Comparison of ENCODE assay signal across 29 cellular contexts in genomic region chr1:171500803-171501202, GRCh38. TPM values are rescaled to one million over a fixed set of nuclear protein-coding genes. Genes with fewer than 3 reads are reported as not detected.
DNase-seq lines count a peak whose midpoint lies in the region; ATAC-seq and TF ChIP-seq lines count a peak whose summit lies in the region.
"Had no signal": no experiment of that assay in that cellular context is flagged by ENCODE, and none has a peak within 500 bp of the region (broad histone marks: within the 10 kb centered on the region; RNA-seq: fewer than 3 reads in every experiment).

No MANE protein-coding gene starts in this region.

- CTCF ChIA-PET in CD8-positive, alpha-beta memory T cell (lab: Charles Lee), result interaction anchor here (1.3 kb wide), 1 partner anchor 57 kb away, joined by 4 read pairs; no protein-coding TSS in a partner anchor

- peak in 1 of 2 donors; percentile 4 for ATAC-seq in activated T-cell treated with anti-CD3 and anti-CD28 coated beads, Interleukin-2, amount 50 U/mL, for 72 hours (replicated peaks in 1 of 2)
- ATAC-seq in activated T-cell treated with anti-CD3 and anti-CD28 coated beads, Interleukin-2, amount 50 U/mL, for 4 hours, result no peak
- ATAC-seq in T-helper 17 cell (no peak), GM19395 (IDR thresholded peaks at IDR 0.05; ENCODE audit: unreplicated experiment) (no peak)
- ATAC-seq: GM23338, lower lobe of right lung had no signal

- no peak for TF ChIP-seq CTCF in nephron progenitor cell (IDR thresholded peaks at IDR 0.05)

- H3K27ac Mint-ChIP-seq in activated T-cell treated with anti-CD3 and anti-CD28 coated beads, Interleukin-2, amount 50 U/mL, for 72 hours, result peak overlapping the region; percentile 30
- H3K27ac Mint-ChIP-seq in CD8-positive, alpha-beta memory T cell, result peak overlapping the region in 5 of 8 donors; percentile 22 to 64 (median 46)
- peak overlapping the region; percentile 82 for H3K27ac Mint-ChIP-seq in T-helper 17 cell
- peak overlapping the region; percentile 35 for H3K27ac Mint-ChIP-seq in nephron progenitor cell
- H3K27ac Mint-ChIP-seq: GM23338 had no signal

- no peak overlapping the region for H3K27ac ChIP-seq in CD8-positive, alpha-beta memory T cell (ENCODE audit: low read depth, low read length)
- H3K27ac ChIP-seq: epithelial cell of prostate, lower lobe of right lung, ovary, right atrium auricular region, testis had no signal

- peaks cover 8 to 38% of the 10 kb centered on the region in 2 donors for H3K36me3 Mint-ChIP-seq in activated T-cell treated with anti-CD3 and anti-CD28 coated beads, Interleukin-2, amount 50 U/mL, for 72 hours (ENCODE audit: insufficient read depth in 2 of 2)
- peaks cover 38% of the 10 kb centered on the region for H3K36me3 Mint-ChIP-seq in activated T-cell treated with anti-CD3 and anti-CD28 coated beads, Interleukin-2, amount 50 U/mL, for 4 hours (ENCODE audit: insufficient read depth)
- peaks cover 0 to 59% (median 14%) of the 10 kb centered on the region in 3 donors for H3K36me3 Mint-ChIP-seq in CD8-positive, alpha-beta memory T cell
- H3K36me3 Mint-ChIP-seq in T-helper 17 cell (ENCODE audit: low read depth), result peaks cover 3% of the 10 kb centered on the region
- peaks cover 76% of the 10 kb centered on the region for H3K36me3 Mint-ChIP-seq in nephron progenitor cell (ENCODE audit: low read depth)

- peaks cover 58% of the 10 kb centered on the region for H3K4me1 ChIP-seq in CD8-positive, alpha-beta memory T cell (ENCODE audit: insufficient read depth, low read length)

- no peaks in the 10 kb centered on the region for H3K27me3 Mint-ChIP-seq in activated T-cell treated with anti-CD3 and anti-CD28 coated beads, Interleukin-2, amount 50 U/mL, for 72 hours (ENCODE audit: low read depth)
- H3K27me3 Mint-ChIP-seq in activated T-cell treated with anti-CD3 and anti-CD28 coated beads, Interleukin-2, amount 50 U/mL, for 4 hours (ENCODE audit: low read depth), result no peaks in the 10 kb centered on the region
- no peaks in the 10 kb centered on the region for H3K27me3 Mint-ChIP-seq in CD8-positive, alpha-beta memory T cell
- H3K27me3 Mint-ChIP-seq in T-helper 17 cell (no peaks in the 10 kb centered on the region), nephron progenitor cell (ENCODE audit: low read depth, poor library complexity) (no peaks in the 10 kb centered on the region)

- peak overlapping the region; percentile 43 to 71 for H3K4me3 Mint-ChIP-seq in activated T-cell treated with anti-CD3 and anti-CD28 coated beads, Interleukin-2, amount 50 U/mL, for 72 hours
- H3K4me3 Mint-ChIP-seq in activated T-cell treated with anti-CD3 and anti-CD28 coated beads, Interleukin-2, amount 50 U/mL, for 4 hours, result no peak overlapping the region
- H3K4me3 Mint-ChIP-seq in CD8-positive, alpha-beta memory T cell, result peak overlapping the region in 3 of 7 donors; percentile 28 to 66 (median 39)
- H3K4me3 Mint-ChIP-seq in T-helper 17 cell (no peak overlapping the region), nephron progenitor cell (no peak overlapping the region)
- H3K4me3 Mint-ChIP-seq: GM23338 had no signal

- POLR2A ChIA-PET in CD8-positive, alpha-beta memory T cell (lab: Charles Lee), result interaction anchor here (0.9 kb wide), 1 partner anchor 15 kb away, joined by 3 read pairs; no protein-coding TSS in a partner anchor

- peaks cover 8% of the 10 kb centered on the region for H3K36me3 ChIP-seq in CD8-positive, alpha-beta memory T cell (ENCODE audit: insufficient read depth, low read length)
- H3K36me3 ChIP-seq: lower lobe of right lung, ovary had no signal

- no peak for DNase-seq in activated T-cell treated with anti-CD3 and anti-CD28 coated beads, Interleukin-2, amount 50 U/mL, for 72 hours
- no peak for DNase-seq in activated T-cell treated with anti-CD3 and anti-CD28 coated beads, Interleukin-2, amount 50 U/mL, for 4 hours
- no peak for DNase-seq in CD8-positive, alpha-beta memory T cell
- DNase-seq in T-helper 17 cell, result no peak
- DNase-seq in nephron progenitor cell, result no peak
- no peak for DNase-seq in germinal center (ENCODE audit: low spot score)
- DNase-seq in nucleus accumbens (lab: John Stamatoyannopoulos, UW), result no peak
- DNase-seq: ACHN; activated CD4-positive, alpha-beta T cell treated with anti-CD3 and anti-CD28 coated beads, Interleukin-2, amount 50 U/mL, for 1 hour; amygdala; C1 segment of cervical spinal cord; caudate nucleus; DMS53; GF-D8; hypothalamus; lower lobe of right lung; MV-4-11; NCI-H1694 treated with DMSO at 0.1 percent for 48 hours; NCI-H2227 treated with DMSO at 0.1 percent for 48 hours; NCI-H774; OCI-M1; ovary; Right ventricle myocardium superior; testis had no signal

- no peaks in the 10 kb centered on the region for H3K9me3 ChIP-seq in CD8-positive, alpha-beta memory T cell (ENCODE audit: low read length)
- no peaks in the 10 kb centered on the region for H3K9me3 ChIP-seq in T-helper 17 cell (ENCODE audit: control insufficient read depth, low read length, poor library complexity, severe bottlenecking)
- H3K9me3 ChIP-seq: lower lobe of right lung, ovary, right atrium auricular region, testis had no signal

- H3K9me3 Mint-ChIP-seq in activated T-cell treated with anti-CD3 and anti-CD28 coated beads, Interleukin-2, amount 50 U/mL, for 72 hours, result peaks cover 0 to 2% of the 10 kb centered on the region in 2 donors
- H3K9me3 Mint-ChIP-seq in activated T-cell treated with anti-CD3 and anti-CD28 coated beads, Interleukin-2, amount 50 U/mL, for 4 hours, result no peaks in the 10 kb centered on the region
- no peaks in the 10 kb centered on the region for H3K9me3 Mint-ChIP-seq in CD8-positive, alpha-beta memory T cell
- H3K9me3 Mint-ChIP-seq in nephron progenitor cell, result peaks cover 17% of the 10 kb centered on the region
- H3K9me3 Mint-ChIP-seq: GM23338 had no signal

- no peak overlapping the region for H3K4me3 ChIP-seq in CD8-positive, alpha-beta memory T cell (ENCODE audit: low read length)
- H3K4me3 ChIP-seq: K562, lower lobe of right lung, ovary, right atrium auricular region, testis had no signal

- peaks cover 93% of the 10 kb centered on the region for H3K4me1 Mint-ChIP-seq in activated T-cell treated with anti-CD3 and anti-CD28 coated beads, Interleukin-2, amount 50 U/mL, for 72 hours (ENCODE audit: low read depth)
- H3K4me1 Mint-ChIP-seq in activated T-cell treated with anti-CD3 and anti-CD28 coated beads, Interleukin-2, amount 50 U/mL, for 4 hours (ENCODE audit: low read depth), result peaks cover 87% of the 10 kb centered on the region
- H3K4me1 Mint-ChIP-seq in CD8-positive, alpha-beta memory T cell, result peaks cover 86 to 100% (median 94%) of the 10 kb centered on the region in 3 donors
- H3K4me1 Mint-ChIP-seq in T-helper 17 cell (peaks cover 56% of the 10 kb centered on the region), nephron progenitor cell (no peaks in the 10 kb centered on the region)

- H3K27me3 ChIP-seq in CD8-positive, alpha-beta memory T cell (ENCODE audit: insufficient read depth, low read length, poor library complexity, severe bottlenecking), result no peaks in the 10 kb centered on the region
- H3K27me3 ChIP-seq: ovary, right atrium auricular region, testis had no signal

RNA-seq across cellular contexts. Expression of gene PRRC2C, which starts 15.5 kb away (rescaled TPM):
- total RNA-seq in activated T-cell treated with anti-CD3 and anti-CD28 coated beads, Interleukin-2, amount 50 U/mL, for 72 hours, result 100 to 1,000 TPM; 284 to 286 TPM
- 100 to 1,000 TPM; 240 to 248 (median 245) TPM for total RNA-seq in activated T-cell treated with anti-CD3 and anti-CD28 coated beads, Interleukin-2, amount 50 U/mL, for 4 hours
- total RNA-seq in CD8-positive, alpha-beta memory T cell, result 100 to 1,000 TPM; 262 to 275 TPM
- 106 TPM for polyA plus RNA-seq in CD8-positive, alpha-beta memory T cell
- 100 to 1,000 TPM; 333 to 383 TPM for total RNA-seq in T-helper 17 cell

Comparison
In these comparisons a context has a peak if more than half of its experiments do, and no peak if none do; other contexts are left out.
1. H3K4me3 Mint-ChIP-seq: peak in activated T-cell treated with anti-CD3 and anti-CD28 coated beads, Interleukin-2, amount 50 U/mL, for 72 hours (2 of 2); none in activated T-cell treated with anti-CD3 and anti-CD28 coated beads, Interleukin-2, amount 50 U/mL, for 4 hours (single experiment), T-helper 17 cell (single experiment) and nephron progenitor cell (single experiment).
2. H3K27ac Mint-ChIP-seq: peak in every context shown above with its lines; median percentile 82 in T-helper 17 cell; 46 in CD8-positive, alpha-beta memory T cell; 35 in nephron progenitor cell; 30 in activated T-cell treated with anti-CD3 and anti-CD28 coated beads, Interleukin-2, amount 50 U/mL, for 72 hours.